Comparison of ENCODE assay signal across 1 cellular context in the genomic region with DNA sequence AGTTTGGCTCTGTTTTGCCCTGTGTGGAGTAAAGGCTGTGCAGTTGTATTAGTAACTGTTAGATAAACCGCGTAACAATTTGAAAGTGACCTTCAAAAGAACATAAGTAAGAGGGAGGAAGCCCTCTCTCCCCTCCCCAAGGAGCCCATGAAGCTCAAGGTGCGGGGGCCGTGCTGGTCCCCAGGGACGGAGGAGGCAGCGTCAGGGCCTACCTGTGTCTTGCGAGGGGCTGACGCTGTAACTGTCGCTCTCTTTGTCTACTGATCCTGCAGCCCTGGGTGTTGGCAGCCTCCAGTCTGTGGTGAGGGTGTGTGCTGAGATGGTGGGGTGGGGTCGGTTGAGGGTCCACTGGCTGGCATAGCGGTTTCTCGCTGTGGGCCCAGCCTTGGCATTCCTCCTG.
TF ChIP-seq lines count a peak whose summit lies in the region.

No MANE protein-coding gene starts in this region.

TF ChIP-seq in H1, 55 proteins besides CTCF, POLR2A, EP300 and RAD21:
- no peak for TF ChIP-seq NRF1 (IDR thresholded peaks at IDR 0.05; ENCODE audit: low read depth, low read length)
- TF ChIP-seq CEBPB (IDR thresholded peaks at IDR 0.05; ENCODE audit: low read depth, low read length): no peak
- TF ChIP-seq, protein P1, sequence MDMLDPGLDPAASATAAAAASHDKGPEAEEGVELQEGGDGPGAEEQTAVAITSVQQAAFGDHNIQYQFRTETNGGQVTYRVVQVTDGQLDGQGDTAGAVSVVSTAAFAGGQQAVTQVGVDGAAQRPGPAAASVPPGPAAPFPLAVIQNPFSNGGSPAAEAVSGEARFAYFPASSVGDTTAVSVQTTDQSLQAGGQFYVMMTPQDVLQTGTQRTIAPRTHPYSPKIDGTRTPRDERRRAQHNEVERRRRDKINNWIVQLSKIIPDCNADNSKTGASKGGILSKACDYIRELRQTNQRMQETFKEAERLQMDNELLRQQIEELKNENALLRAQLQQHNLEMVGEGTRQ (IDR thresholded peaks at IDR 0.05; ENCODE audit: low read length): no peak
- no peak for TF ChIP-seq BACH1 (IDR thresholded peaks at IDR 0.05; ENCODE audit: low read length)
- TF ChIP-seq RXRA (IDR thresholded peaks at IDR 0.05; ENCODE audit: insufficient read depth, low read depth, low read length): no peak
- TF ChIP-seq HDAC6 (IDR thresholded peaks at IDR 0.05; ENCODE audit: low read depth, low read length): no peak
- no peak for TF ChIP-seq SP4 (IDR thresholded peaks at IDR 0.05; ENCODE audit: low read length)
- TF ChIP-seq RBBP5 (IDR thresholded peaks at IDR 0.05; ENCODE audit: borderline replicate concordance, low read depth, low read length): no peak
- no peak for TF ChIP-seq TAF1 (IDR thresholded peaks at IDR 0.05; ENCODE audit: low read depth, low read length)
- TF ChIP-seq YY1 (IDR thresholded peaks at IDR 0.05; ENCODE audit: low read depth, low read length): no peak
- no peak for TF ChIP-seq TEAD4 (IDR thresholded peaks at IDR 0.05; ENCODE audit: low read depth, low read length)
- TF ChIP-seq KDM5A (IDR thresholded peaks at IDR 0.05; ENCODE audit: low read length): no peak
- no peak for TF ChIP-seq EGR1 (IDR thresholded peaks at IDR 0.05; ENCODE audit: borderline replicate concordance, low read depth, low read length)
- no peak for TF ChIP-seq BRCA1 (IDR thresholded peaks at IDR 0.05; ENCODE audit: low read depth, low read length)
